In the genomic region with DNA sequence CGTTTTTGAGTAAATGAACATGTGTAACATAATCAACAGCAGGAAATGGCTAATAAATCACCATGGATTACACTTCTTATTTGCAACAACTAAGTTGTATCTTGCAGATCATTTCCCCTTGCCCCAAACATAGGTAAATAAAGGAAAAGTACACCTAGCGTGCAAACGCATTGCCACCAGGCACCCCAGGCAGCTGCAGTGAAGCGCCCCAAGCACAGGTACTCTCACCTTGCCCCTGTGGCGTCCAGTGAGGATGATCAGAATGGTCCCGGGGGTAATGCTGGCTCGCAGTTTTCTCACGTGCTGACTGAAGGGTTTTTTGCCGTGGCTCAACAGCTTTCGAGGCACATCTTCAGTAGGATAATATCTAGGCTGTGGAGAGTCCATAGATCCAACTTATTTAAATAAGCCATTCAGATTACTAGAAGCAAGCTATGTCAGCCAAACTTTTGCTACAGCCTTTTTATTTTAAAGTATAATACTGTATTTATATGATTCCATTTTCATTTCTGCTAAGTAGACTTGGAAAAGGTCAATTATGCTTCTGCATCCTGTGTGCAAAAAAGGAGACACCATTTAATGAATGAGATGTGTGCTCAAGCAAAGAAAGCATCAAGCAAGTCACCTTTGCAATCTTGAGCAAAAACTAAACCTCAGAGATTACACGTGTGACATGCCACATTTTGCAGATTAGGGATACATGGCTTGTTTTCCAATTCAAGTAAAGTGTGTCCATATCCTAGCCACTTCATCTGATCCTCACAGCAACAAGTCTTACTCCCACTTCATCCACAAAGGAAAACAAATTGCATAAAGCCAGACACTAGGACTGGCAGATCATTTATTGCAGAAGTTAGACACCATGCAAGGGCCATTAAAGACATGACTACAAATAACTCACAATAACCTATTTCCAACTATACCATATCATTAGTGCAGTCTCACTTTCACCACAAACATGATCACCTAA, we compare ENCODE assay signal across 13 cellular contexts. TPM values are rescaled to one million over a fixed set of nuclear protein-coding genes. Genes with fewer than 3 reads are reported as not detected.
A peak's percentile ranks its signal among the peaks of the same experiment; 100 is the strongest.
DNase-seq lines count a peak whose midpoint lies in the region; ATAC-seq and TF ChIP-seq lines count a peak whose summit lies in the region.
"Had no signal": no experiment of that assay in that cellular context is flagged by ENCODE, and none has a peak within 500 bp of the region (broad histone marks: within the 10 kb centered on the region; RNA-seq: fewer than 3 reads in every experiment).

No MANE protein-coding gene starts in this region.

- peaks cover 45% of the 10 kb centered on the region for H4K20me1 ChIP-seq in PC-3 (ENCODE audit: low read length)

- no peaks in the 10 kb centered on the region for H3K27me3 ChIP-seq in PC-3 (ENCODE audit: low read length)
- H3K27me3 ChIP-seq in psoas muscle (ENCODE audit: insufficient read depth in 3 of 3, low read length in 2 of 3): no peaks in the 10 kb centered on the region
- no peaks in the 10 kb centered on the region for H3K27me3 ChIP-seq in dorsolateral prefrontal cortex
- no peaks in the 10 kb centered on the region for H3K27me3 ChIP-seq in esophagus squamous epithelium
- H3K27me3 ChIP-seq: suprapubic skin had no signal

- H3K4me2 ChIP-seq in PC-3 (ENCODE audit: low read length): peak overlapping the region; percentile 84

- H2AFZ ChIP-seq in PC-3 (ENCODE audit: low read length): no peak overlapping the region

- H3K79me2 ChIP-seq in PC-3 (ENCODE audit: low read length): peaks cover 36% of the 10 kb centered on the region

- 72 to 80% (median 76%) methylated on average over 11 of the region's 11 CpGs for WGBS in psoas muscle, 3 donors
- 76 to 77% methylated on average over 11 of the region's 11 CpGs for WGBS in esophagus squamous epithelium, 2 donors

- DNase-seq in activated CD4-positive, alpha-beta T cell treated with anti-CD3 and anti-CD28 coated beads for 36 hours: no peak
- no peak for DNase-seq in activated CD4-positive, alpha-beta T cell treated with anti-CD3 and anti-CD28 coated beads, Interleukin-2, amount 50 U/mL, for 4 hours
- DNase-seq in PC-3 (no peak), psoas muscle (no peak), dorsolateral prefrontal cortex (no peak), esophagus squamous epithelium (lab: John Stamatoyannopoulos, UW) (no peak), NCI-H2196 (lab: John Stamatoyannopoulos, UW; ENCODE audit: unreplicated experiment) (no peak)
- no peak for DNase-seq in effector memory CD8-positive, alpha-beta T cell
- DNase-seq: activated CD4-positive, alpha-beta T cell treated with anti-CD3 and anti-CD28 coated beads, Interleukin-2, amount 50 U/mL, for 48 hours; effector memory CD4-positive, alpha-beta T cell; left ventricle myocardium inferior; NCI-H526 had no signal

- TF ChIP-seq CTCF in PC-3 (conservative IDR thresholded peaks at IDR 0.05; ENCODE audit: low read depth, low read length) (no peak), psoas muscle (IDR thresholded peaks at IDR 0.05) (no peak), dorsolateral prefrontal cortex (IDR thresholded peaks at IDR 0.05 in 54 of 56, conservative IDR thresholded peaks at IDR 0.05 in 2 of 56; ENCODE audit: low read depth in 1 of 56, partially characterized antibody in 56 of 56) (no peak), esophagus squamous epithelium (IDR thresholded peaks at IDR 0.05) (no peak)

- H3K9me3 Mint-ChIP-seq in activated CD4-positive, alpha-beta T cell treated with anti-CD3 and anti-CD28 coated beads for 36 hours (ENCODE audit: low read depth): no peaks in the 10 kb centered on the region
- no peaks in the 10 kb centered on the region for H3K9me3 Mint-ChIP-seq in effector memory CD8-positive, alpha-beta T cell

- H3K4me3 Mint-ChIP-seq in activated CD4-positive, alpha-beta T cell treated with anti-CD3 and anti-CD28 coated beads for 36 hours: peak overlapping the region; percentile 93
- H3K4me3 Mint-ChIP-seq in effector memory CD8-positive, alpha-beta T cell: peak overlapping the region; percentile 99 to 100

- H3K27me3 Mint-ChIP-seq in activated CD4-positive, alpha-beta T cell treated with anti-CD3 and anti-CD28 coated beads for 36 hours: no peaks in the 10 kb centered on the region
- no peaks in the 10 kb centered on the region for H3K27me3 Mint-ChIP-seq in effector memory CD8-positive, alpha-beta T cell

- CTCF ChIA-PET in activated CD4-positive, alpha-beta T cell treated with anti-CD3 and anti-CD28 coated beads for 36 hours (lab: Charles Lee): no interaction called here
- CTCF ChIA-PET in PC-3 (lab: Charles Lee): no interaction called here

- H3K9me3 ChIP-seq in PC-3 (ENCODE audit: low read length) (no peaks in the 10 kb centered on the region), psoas muscle (no peaks in the 10 kb centered on the region), esophagus squamous epithelium (no peaks in the 10 kb centered on the region)
- H3K9me3 ChIP-seq: left ventricle myocardium inferior, suprapubic skin had no signal

- intact Hi-C loops in activated CD4-positive, alpha-beta T cell treated with anti-CD3 and anti-CD28 coated beads for 36 hours (cut with DNase I, micrococcal nuclease): loop anchor here (5.0 to 10.0 kb wide), 3 partner anchors 565 to 1662 kb away; partner anchors contain the start of genes ACAD10 (in 1 of the 2), BRAP (in 1 of the 2), MAPKAPK5 (in 1 of the 2) and PPP1CC (in 1 of the 2)
- intact Hi-C loops in PC-3 (cut with micrococcal nuclease): no loop called here
- intact Hi-C loops in psoas muscle (cut with DNase I): no loop called here
- intact Hi-C loops in dorsolateral prefrontal cortex (cut with DNase I): no loop called here
- intact Hi-C loops in esophagus squamous epithelium (cut with DNase I): no loop called here

- H3K4me1 ChIP-seq in PC-3 (ENCODE audit: insufficient read depth, low read length) (peaks cover 15% of the 10 kb centered on the region), psoas muscle (peaks cover 13% of the 10 kb centered on the region), esophagus squamous epithelium (peaks cover 4 to 30% (median 14%) of the 10 kb centered on the region in 3 donors)

- H3K4me1 Mint-ChIP-seq in activated CD4-positive, alpha-beta T cell treated with anti-CD3 and anti-CD28 coated beads for 36 hours: peaks cover 42% of the 10 kb centered on the region
- peaks cover 29 to 30% of the 10 kb centered on the region in 2 donors for H3K4me1 Mint-ChIP-seq in effector memory CD8-positive, alpha-beta T cell (ENCODE audit: low read depth in 2 of 2)

- peak overlapping the region; percentile 70 for H3K27ac Mint-ChIP-seq in activated CD4-positive, alpha-beta T cell treated with anti-CD3 and anti-CD28 coated beads for 36 hours
- H3K27ac Mint-ChIP-seq in effector memory CD8-positive, alpha-beta T cell: peak overlapping the region; percentile 99

- peaks cover 45% of the 10 kb centered on the region for H3K36me3 ChIP-seq in PC-3 (ENCODE audit: low read depth, low read length)
- peaks cover 15 to 45% of the 10 kb centered on the region in 2 donors for H3K36me3 ChIP-seq in psoas muscle (ENCODE audit: insufficient read depth in 1 of 2, low read depth in 1 of 2)
- peaks cover 0 to 47% (median 34%) of the 10 kb centered on the region in 3 donors for H3K36me3 ChIP-seq in esophagus squamous epithelium

- peaks cover 39% of the 10 kb centered on the region for H3F3A ChIP-seq in PC-3 (ENCODE audit: low read length, unreplicated experiment)

- no peak for TF ChIP-seq POLR2A in esophagus squamous epithelium (IDR thresholded peaks at IDR 0.05)

- H3K27ac ChIP-seq in PC-3 (ENCODE audit: low read length) (no peak overlapping the region), psoas muscle (no peak overlapping the region), dorsolateral prefrontal cortex (no peak overlapping the region), esophagus squamous epithelium (no peak overlapping the region)
- H3K27ac ChIP-seq: left ventricle myocardium inferior, suprapubic skin had no signal

- BruUV-seq in PC-3 (replicated peaks; lab: Mats Ljungman, UMichigan): no TSS peak

- ATAC-seq in activated CD4-positive, alpha-beta T cell treated with anti-CD3 and anti-CD28 coated beads for 36 hours: no peak
- ATAC-seq in PC-3 (no peak), psoas muscle (no peak)
- ATAC-seq in effector memory CD8-positive, alpha-beta T cell (replicated peaks): no peak

- H3K9ac ChIP-seq in PC-3 (ENCODE audit: low read length): peak overlapping the region; percentile 95; the same call in 1 of the 2 replicates

- peaks cover 53% of the 10 kb centered on the region for H3K36me3 Mint-ChIP-seq in activated CD4-positive, alpha-beta T cell treated with anti-CD3 and anti-CD28 coated beads for 36 hours (ENCODE audit: low read depth)
- peaks cover 65% of the 10 kb centered on the region for H3K36me3 Mint-ChIP-seq in effector memory CD8-positive, alpha-beta T cell (ENCODE audit: insufficient read depth)

- H3K9me2 ChIP-seq in PC-3 (replicated peaks; ENCODE audit: low read length): no peaks in the 10 kb centered on the region

- peak overlapping the region; percentile 83 for H3K4me3 ChIP-seq in PC-3 (ENCODE audit: low read length)
- H3K4me3 ChIP-seq in psoas muscle: peak overlapping the region; percentile 79
- peak overlapping the region in 15 of 59 donors; percentile 2 to 91 (median 77) for H3K4me3 ChIP-seq in dorsolateral prefrontal cortex
- peak overlapping the region in 1 of 4 donors; percentile 79 for H3K4me3 ChIP-seq in esophagus squamous epithelium

- POLR2A ChIA-PET in activated CD4-positive, alpha-beta T cell treated with anti-CD3 and anti-CD28 coated beads for 36 hours (lab: Charles Lee): interaction anchor here (0.7 kb wide), 1 partner anchor 481 kb away, joined by 4 read pairs; no protein-coding TSS in a partner anchor
- POLR2A ChIA-PET in PC-3 (lab: Charles Lee; ENCODE audit: unreplicated experiment): no interaction called here

RNA-seq across cellular contexts. Expression of gene RPL6, which starts 2.6 kb away (rescaled TPM):
- 1,000 to 10,000 TPM; 2,097 to 2,202 TPM for total RNA-seq in activated CD4-positive, alpha-beta T cell treated with anti-CD3 and anti-CD28 coated beads for 36 hours
- total RNA-seq in PC-3 (2014; rRNA removed) (1,342 and 1,509 TPM in 2 replicates), psoas muscle (100 to 1,000 TPM; 743 to 889 (median 828) TPM), dorsolateral prefrontal cortex (100 to 1,000 TPM; 346 to 633 (median 442) TPM), esophagus squamous epithelium (1,000 to 10,000 TPM; 1,154 to 2,029 (median 1,623) TPM)
- 1,000 to 10,000 TPM; 1,575 to 1,983 (median 1,717) TPM for polyA plus RNA-seq in psoas muscle

RNA-seq across cellular contexts. Expression of gene PTPN11, which starts 11.9 kb away (rescaled TPM):
- total RNA-seq in activated CD4-positive, alpha-beta T cell treated with anti-CD3 and anti-CD28 coated beads for 36 hours: 100 to 1,000 TPM; 129 to 134 TPM
- total RNA-seq in PC-3 (2014; rRNA removed): 121 and 137 TPM in 2 replicates
- 100 to 1,000 TPM; 172 to 192 (median 185) TPM for total RNA-seq in psoas muscle
- polyA plus RNA-seq in psoas muscle: 100 to 1,000 TPM in 1 of 3 donors, 10 to 100 TPM in 2; 43.8 to 138 (median 46.2) TPM
- total RNA-seq in dorsolateral prefrontal cortex: 100 to 1,000 TPM; 141 to 247 (median 187) TPM
- total RNA-seq in esophagus squamous epithelium: 10 to 100 TPM; 29.0 to 82.0 (median 57.5) TPM

RNA-seq across cellular contexts. Expression of gene HECTD4, which starts 24.6 kb away (rescaled TPM):
- total RNA-seq in activated CD4-positive, alpha-beta T cell treated with anti-CD3 and anti-CD28 coated beads for 36 hours: 10 to 100 TPM; 22.2 to 23.8 TPM
- total RNA-seq in PC-3 (2014; rRNA removed) (24.6 and 31.2 TPM in 2 replicates), psoas muscle (10 to 100 TPM; 14.6 to 22.8 (median 18.4) TPM), dorsolateral prefrontal cortex (100 to 1,000 TPM; 133 to 246 (median 192) TPM), esophagus squamous epithelium (10 to 100 TPM; 15.4 to 53.4 (median 33.4) TPM)
- 10 to 100 TPM in 1 of 3 donors, 1 to 10 TPM in 2; 2.1 to 12.0 (median 5.0) TPM for polyA plus RNA-seq in psoas muscle

Comparison
In these comparisons a context has a peak if more than half of its experiments do, and no peak if none do; other contexts are left out.
1. intact Hi-C loops: an anchor here in activated CD4-positive, alpha-beta T cell treated with anti-CD3 and anti-CD28 coated beads for 36 hours (5.0 to 10.0 kb wide); none called in PC-3, psoas muscle, dorsolateral prefrontal cortex and esophagus squamous epithelium.